15 cellular contexts compared by ENCODE assay signal in the genomic region with DNA sequence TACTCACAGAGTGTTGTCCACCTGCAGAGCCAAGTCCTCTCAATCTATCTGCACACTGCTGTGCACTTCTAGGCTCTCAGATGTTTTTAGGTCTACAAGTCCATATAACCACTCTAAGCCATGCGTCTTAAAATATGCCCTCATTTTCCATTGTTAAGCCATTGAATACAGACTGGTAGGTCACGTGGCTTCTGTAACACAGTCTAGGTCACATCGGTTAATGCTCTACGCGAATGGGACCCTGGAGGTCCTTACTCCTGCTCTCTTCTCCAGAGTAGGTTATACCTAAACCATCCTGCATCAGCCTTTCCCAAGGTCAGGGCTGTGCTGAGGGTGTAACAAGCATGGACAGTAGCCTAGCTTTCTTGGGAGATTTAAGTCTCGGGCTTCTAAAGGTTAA. TPM values are rescaled to one million over a fixed set of nuclear protein-coding genes. Genes with fewer than 3 reads are reported as not detected.
DNase-seq lines count a peak whose midpoint lies in the region; ATAC-seq and TF ChIP-seq lines count a peak whose summit lies in the region.
"Had no signal": no experiment of that assay in that cellular context is flagged by ENCODE, and none has a peak within 500 bp of the region (broad histone marks: within the 10 kb centered on the region; RNA-seq: fewer than 3 reads in every experiment).

No MANE protein-coding gene starts in this region.

- peak; percentile 77 for DNase-seq in activated CD4-positive, alpha-beta T cell treated with anti-CD3 and anti-CD28 coated beads, Interleukin-2, amount 10 ng/mL, durations not matched to agents 24 days and 14 days
- no peak for DNase-seq in activated CD4-positive, alpha-beta T cell treated with anti-CD3 and anti-CD28 coated beads, Interleukin-2, amount 50 U/mL, for 4 hours
- DNase-seq in activated CD8-positive, alpha-beta T cell treated with anti-CD3 and anti-CD28 coated beads, Interleukin-2, amount 10 ng/mL, durations not matched to agents 7 days and 5 days = peak; percentile 71
- DNase-seq in immature natural killer cell (no peak), SK-N-DZ (ENCODE audit: low spot score) (no peak), erythroblast (lab: John Stamatoyannopoulos, UW) (no peak), DMS153 (lab: John Stamatoyannopoulos, UW) (no peak)
- DNase-seq: anterior cingulate cortex; endodermal cell; Kasumi-1; NK-92 treated with Interleukin-12 subunit alpha and Interleukin-12 subunit beta, amount 100 ng/mL, for 24 hours; ovary had no signal

- no peak overlapping the region for H3K9ac ChIP-seq in subcutaneous abdominal adipose tissue (ENCODE audit: low read length in 5 of 5)

- intact Hi-C loops in activated CD4-positive, alpha-beta T cell treated with anti-CD3 and anti-CD28 coated beads, Interleukin-2, amount 10 ng/mL, durations not matched to agents 24 days and 14 days (cut with micrococcal nuclease) = loop anchor here (1.0 to 2.0 kb wide), 4 partner anchors 8 to 215 kb away; no protein-coding TSS in a partner anchor

- H3K27me3 ChIP-seq in subcutaneous abdominal adipose tissue (ENCODE audit: control insufficient read depth in 5 of 5, insufficient read depth in 4 of 5, low read length in 5 of 5) = peaks cover 0 to 6% (median 0%) of the 10 kb centered on the region in 5 donors
- H3K27me3 ChIP-seq: ovary had no signal

- TF ChIP-seq POLR2A in erythroblast (IDR thresholded peaks at IDR 0.05; ENCODE audit: low read length) = no peak

- H3K36me3 Mint-ChIP-seq in activated CD4-positive, alpha-beta T cell treated with anti-CD3 and anti-CD28 coated beads, Interleukin-2, amount 10 ng/mL, durations not matched to agents 24 days and 14 days (ENCODE audit: low read depth) = peaks cover 80% of the 10 kb centered on the region
- H3K36me3 Mint-ChIP-seq in activated CD8-positive, alpha-beta T cell treated with anti-CD3 and anti-CD28 coated beads, Interleukin-2, amount 10 ng/mL, durations not matched to agents 7 days and 5 days (ENCODE audit: low read depth) = peaks cover 81% of the 10 kb centered on the region
- H3K36me3 Mint-ChIP-seq in immature natural killer cell = peaks cover 0 to 6% (median 5%) of the 10 kb centered on the region in 3 donors

- peaks cover 7% of the 10 kb centered on the region for H3K9me3 Mint-ChIP-seq in activated CD4-positive, alpha-beta T cell treated with anti-CD3 and anti-CD28 coated beads, Interleukin-2, amount 10 ng/mL, durations not matched to agents 24 days and 14 days
- H3K9me3 Mint-ChIP-seq in activated CD8-positive, alpha-beta T cell treated with anti-CD3 and anti-CD28 coated beads, Interleukin-2, amount 10 ng/mL, durations not matched to agents 7 days and 5 days (ENCODE audit: insufficient read depth) = no peaks in the 10 kb centered on the region
- H3K9me3 Mint-ChIP-seq in immature natural killer cell = peaks cover 0 to 1% (median 0%) of the 10 kb centered on the region in 6 donors
- H3K9me3 Mint-ChIP-seq: endodermal cell had no signal

- H3K27ac ChIP-seq in subcutaneous abdominal adipose tissue (ENCODE audit: low read depth, low read length) = no peak overlapping the region
- H3K27ac ChIP-seq: ovary had no signal

- peak overlapping the region; percentile 96 for H3K27ac Mint-ChIP-seq in activated CD4-positive, alpha-beta T cell treated with anti-CD3 and anti-CD28 coated beads, Interleukin-2, amount 10 ng/mL, durations not matched to agents 24 days and 14 days
- H3K27ac Mint-ChIP-seq in activated CD8-positive, alpha-beta T cell treated with anti-CD3 and anti-CD28 coated beads, Interleukin-2, amount 10 ng/mL, durations not matched to agents 7 days and 5 days = peak overlapping the region; percentile 91
- H3K27ac Mint-ChIP-seq in immature natural killer cell = peak overlapping the region in 1 of 6 donors; percentile 70
- H3K27ac Mint-ChIP-seq: endodermal cell had no signal

- H3K4me3 Mint-ChIP-seq in activated CD4-positive, alpha-beta T cell treated with anti-CD3 and anti-CD28 coated beads, Interleukin-2, amount 10 ng/mL, durations not matched to agents 24 days and 14 days = peak overlapping the region; percentile 91
- H3K4me3 Mint-ChIP-seq in activated CD8-positive, alpha-beta T cell treated with anti-CD3 and anti-CD28 coated beads, Interleukin-2, amount 10 ng/mL, durations not matched to agents 7 days and 5 days = peak overlapping the region; percentile 85
- peak overlapping the region; percentile 2 to 58 (median 43) for H3K4me3 Mint-ChIP-seq in immature natural killer cell
- H3K4me3 Mint-ChIP-seq: endodermal cell had no signal

- POLR2A ChIA-PET in activated CD8-positive, alpha-beta T cell treated with anti-CD3 and anti-CD28 coated beads, Interleukin-2, amount 10 ng/mL, durations not matched to agents 7 days and 5 days (lab: Charles Lee) = interaction anchor here (0.8 to 9.6 kb wide), 18 partner anchors 11 to 175 kb away, joined by 3 to 106 read pairs (median 5); a partner anchor contains a TSS

- peaks cover 0 to 39% (median 25%) of the 10 kb centered on the region in 5 donors for H3K4me1 ChIP-seq in subcutaneous abdominal adipose tissue (ENCODE audit: control insufficient read depth in 5 of 5, insufficient read depth in 5 of 5, low read length in 5 of 5)

- H3K4me3 ChIP-seq in subcutaneous abdominal adipose tissue (ENCODE audit: low read depth in 1 of 5, low read length in 5 of 5) = peak overlapping the region; percentile 4 to 51 (median 25)
- H3K4me3 ChIP-seq: ovary had no signal

- H3K36me3 ChIP-seq in subcutaneous abdominal adipose tissue (ENCODE audit: control insufficient read depth in 5 of 5, insufficient read depth in 5 of 5, low read length in 5 of 5) = no peaks in the 10 kb centered on the region
- H3K36me3 ChIP-seq: ovary had no signal

- H3K27me3 Mint-ChIP-seq in activated CD4-positive, alpha-beta T cell treated with anti-CD3 and anti-CD28 coated beads, Interleukin-2, amount 10 ng/mL, durations not matched to agents 24 days and 14 days = no peaks in the 10 kb centered on the region
- no peaks in the 10 kb centered on the region for H3K27me3 Mint-ChIP-seq in activated CD8-positive, alpha-beta T cell treated with anti-CD3 and anti-CD28 coated beads, Interleukin-2, amount 10 ng/mL, durations not matched to agents 7 days and 5 days (ENCODE audit: low read depth)
- H3K27me3 Mint-ChIP-seq in immature natural killer cell (ENCODE audit: low read depth in 3 of 3) = peaks cover 6 to 26% (median 8%) of the 10 kb centered on the region in 3 donors

- H3K9me3 ChIP-seq in subcutaneous abdominal adipose tissue (ENCODE audit: control insufficient read depth in 5 of 5, low read length in 5 of 5) = no peaks in the 10 kb centered on the region
- H3K9me3 ChIP-seq: ovary had no signal

- peak; percentile 47 for ATAC-seq in activated CD8-positive, alpha-beta T cell treated with anti-CD3 and anti-CD28 coated beads, Interleukin-2, amount 10 ng/mL, durations not matched to agents 7 days and 5 days

- CTCF ChIA-PET in activated CD8-positive, alpha-beta T cell treated with anti-CD3 and anti-CD28 coated beads, Interleukin-2, amount 10 ng/mL, durations not matched to agents 7 days and 5 days (lab: Charles Lee) = interaction anchor here (0.8 to 8.4 kb wide), 8 partner anchors 10 to 72 kb away, joined by 3 to 88 read pairs (median 34); no protein-coding TSS in a partner anchor

- H3K4me1 Mint-ChIP-seq in activated CD4-positive, alpha-beta T cell treated with anti-CD3 and anti-CD28 coated beads, Interleukin-2, amount 10 ng/mL, durations not matched to agents 24 days and 14 days = peaks cover 78% of the 10 kb centered on the region
- peaks cover 36% of the 10 kb centered on the region for H3K4me1 Mint-ChIP-seq in activated CD8-positive, alpha-beta T cell treated with anti-CD3 and anti-CD28 coated beads, Interleukin-2, amount 10 ng/mL, durations not matched to agents 7 days and 5 days (ENCODE audit: low read depth)
- H3K4me1 Mint-ChIP-seq in immature natural killer cell = peaks cover 25 to 29% of the 10 kb centered on the region in 2 donors
- H3K4me1 Mint-ChIP-seq: endodermal cell had no signal

RNA-seq across cellular contexts. Expression of a gene that starts 0.8 kb away (rescaled TPM):
- 303 and 318 TPM in 2 replicates for total RNA-seq in activated CD4-positive, alpha-beta T cell treated with anti-CD3 and anti-CD28 coated beads, Interleukin-2, amount 10 ng/mL, durations not matched to agents 24 days and 14 days
- 100 to 1,000 TPM; 140 to 144 TPM for total RNA-seq in activated CD8-positive, alpha-beta T cell treated with anti-CD3 and anti-CD28 coated beads, Interleukin-2, amount 10 ng/mL, durations not matched to agents 7 days and 5 days
- 10 to 100 TPM; 16.8 to 37.7 (median 26.3) TPM for polyA plus RNA-seq in immature natural killer cell
- not detected in 2 replicates for polyA plus RNA-seq in SK-N-DZ (2014; cell fraction: cytosol; rRNA removed)
- polyA plus RNA-seq in SK-N-DZ (2014; cell fraction: nucleus; rRNA removed) = not detected in 2 replicates
- total RNA-seq: Daoy, SK-MEL-5 had no signal

RNA-seq across cellular contexts. Expression of a gene that starts 28.2 kb away (rescaled TPM):
- 64.6 and 65.4 TPM in 2 replicates for total RNA-seq in activated CD4-positive, alpha-beta T cell treated with anti-CD3 and anti-CD28 coated beads, Interleukin-2, amount 10 ng/mL, durations not matched to agents 24 days and 14 days
- total RNA-seq in activated CD8-positive, alpha-beta T cell treated with anti-CD3 and anti-CD28 coated beads, Interleukin-2, amount 10 ng/mL, durations not matched to agents 7 days and 5 days = 10 to 100 TPM; 19.6 to 20.0 TPM
- polyA plus RNA-seq in immature natural killer cell = 1 to 10 TPM; 4.2 to 5.2 (median 4.8) TPM
- polyA plus RNA-seq in SK-N-DZ (2014; cell fraction: cytosol; rRNA removed) = not detected in 2 replicates
- not detected in 2 replicates for polyA plus RNA-seq in SK-N-DZ (2014; cell fraction: nucleus; rRNA removed)
- total RNA-seq: SK-MEL-5 had no signal

RNA-seq across cellular contexts. Expression of a gene that starts 40.1 kb away (rescaled TPM):
- total RNA-seq in activated CD4-positive, alpha-beta T cell treated with anti-CD3 and anti-CD28 coated beads, Interleukin-2, amount 10 ng/mL, durations not matched to agents 24 days and 14 days = 18.5 and 19.3 TPM in 2 replicates
- 10 to 100 TPM; 11.7 to 12.2 TPM for total RNA-seq in activated CD8-positive, alpha-beta T cell treated with anti-CD3 and anti-CD28 coated beads, Interleukin-2, amount 10 ng/mL, durations not matched to agents 7 days and 5 days
- 1 to 10 TPM in 1 of 3 donors, under 1 TPM in 2; 0.17 to 1.5 (median 0.49) TPM for polyA plus RNA-seq in immature natural killer cell
- not detected in 2 replicates for polyA plus RNA-seq in SK-N-DZ (2014; cell fraction: cytosol; rRNA removed)
- not detected in 2 replicates for polyA plus RNA-seq in SK-N-DZ (2014; cell fraction: nucleus; rRNA removed)

RNA-seq across cellular contexts. Expression of a gene that starts 47.6 kb away (rescaled TPM):
- 0.02 and 0.05 TPM in 2 replicates for total RNA-seq in activated CD4-positive, alpha-beta T cell treated with anti-CD3 and anti-CD28 coated beads, Interleukin-2, amount 10 ng/mL, durations not matched to agents 24 days and 14 days
- total RNA-seq in activated CD8-positive, alpha-beta T cell treated with anti-CD3 and anti-CD28 coated beads, Interleukin-2, amount 10 ng/mL, durations not matched to agents 7 days and 5 days = not detected
- not detected for polyA plus RNA-seq in immature natural killer cell
- not detected in 2 replicates for polyA plus RNA-seq in SK-N-DZ (2014; cell fraction: cytosol; rRNA removed)
- polyA plus RNA-seq in SK-N-DZ (2014; cell fraction: nucleus; rRNA removed) = not detected in 2 replicates
- total RNA-seq: Daoy, SK-MEL-5 had no signal

Comparison
In these comparisons a context has a peak if more than half of its experiments do, and no peak if none do; other contexts are left out.
1. DNase-seq: peak in activated CD4-positive, alpha-beta T cell treated with anti-CD3 and anti-CD28 coated beads, Interleukin-2, amount 10 ng/mL, durations not matched to agents 24 days and 14 days (single experiment) and activated CD8-positive, alpha-beta T cell treated with anti-CD3 and anti-CD28 coated beads, Interleukin-2, amount 10 ng/mL, durations not matched to agents 7 days and 5 days (single experiment); none in activated CD4-positive, alpha-beta T cell treated with anti-CD3 and anti-CD28 coated beads, Interleukin-2, amount 50 U/mL, for 4 hours (0 of 2), immature natural killer cell (0 of 3), SK-N-DZ (single experiment), erythroblast (0 of 2) and DMS153 (single experiment).
2. Peak in every context shown above with its lines, with median percentiles within 50 percentile points of each other: H3K4me3 Mint-ChIP-seq.